ENCODE assay signal across 1 cellular context in genomic region chr1:37477198-37477931, GRCh38.
TF ChIP-seq lines count a peak whose summit lies in the region.

No MANE protein-coding gene starts in this region.

TF ChIP-seq in GM12878, 131 proteins besides CTCF, POLR2A, EP300 and RAD21 (continued from another document):
- TF ChIP-seq, protein P1, sequence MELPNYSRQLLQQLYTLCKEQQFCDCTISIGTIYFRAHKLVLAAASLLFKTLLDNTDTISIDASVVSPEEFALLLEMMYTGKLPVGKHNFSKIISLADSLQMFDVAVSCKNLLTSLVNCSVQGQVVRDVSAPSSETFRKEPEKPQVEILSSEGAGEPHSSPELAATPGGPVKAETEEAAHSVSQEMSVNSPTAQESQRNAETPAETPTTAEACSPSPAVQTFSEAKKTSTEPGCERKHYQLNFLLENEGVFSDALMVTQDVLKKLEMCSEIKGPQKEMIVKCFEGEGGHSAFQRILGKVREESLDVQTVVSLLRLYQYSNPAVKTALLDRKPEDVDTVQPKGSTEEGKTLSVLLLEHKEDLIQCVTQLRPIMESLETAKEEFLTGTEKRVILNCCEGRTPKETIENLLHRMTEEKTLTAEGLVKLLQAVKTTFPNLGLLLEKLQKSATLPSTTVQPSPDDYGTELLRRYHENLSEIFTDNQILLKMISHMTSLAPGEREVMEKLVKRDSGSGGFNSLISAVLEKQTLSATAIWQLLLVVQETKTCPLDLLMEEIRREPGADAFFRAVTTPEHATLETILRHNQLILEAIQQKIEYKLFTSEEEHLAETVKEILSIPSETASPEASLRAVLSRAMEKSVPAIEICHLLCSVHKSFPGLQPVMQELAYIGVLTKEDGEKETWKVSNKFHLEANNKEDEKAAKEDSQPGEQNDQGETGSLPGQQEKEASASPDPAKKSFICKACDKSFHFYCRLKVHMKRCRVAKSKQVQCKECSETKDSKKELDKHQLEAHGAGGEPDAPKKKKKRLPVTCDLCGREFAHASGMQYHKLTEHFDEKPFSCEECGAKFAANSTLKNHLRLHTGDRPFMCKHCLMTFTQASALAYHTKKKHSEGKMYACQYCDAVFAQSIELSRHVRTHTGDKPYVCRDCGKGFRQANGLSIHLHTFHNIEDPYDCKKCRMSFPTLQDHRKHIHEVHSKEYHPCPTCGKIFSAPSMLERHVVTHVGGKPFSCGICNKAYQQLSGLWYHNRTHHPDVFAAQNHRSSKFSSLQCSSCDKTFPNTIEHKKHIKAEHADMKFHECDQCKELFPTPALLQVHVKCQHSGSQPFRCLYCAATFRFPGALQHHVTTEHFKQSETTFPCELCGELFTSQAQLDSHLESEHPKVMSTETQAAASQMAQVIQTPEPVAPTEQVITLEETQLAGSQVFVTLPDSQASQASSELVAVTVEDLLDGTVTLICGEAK (IDR thresholded peaks at IDR 0.05; ENCODE audit: borderline replicate concordance) = peak; percentile 58; the same call in 1 of the 2 replicates
- TF ChIP-seq YY1 (IDR thresholded peaks at IDR 0.05; ENCODE audit: low read depth, low read length) (peak; percentile 79), MTA2 (IDR thresholded peaks at IDR 0.05; ENCODE audit: low read depth) (0 out of 2 replicates have a peak, but pooled peaks have one; percentile 52), MXI1 (IDR thresholded peaks at IDR 0.05; ENCODE audit: low read depth, low read length) (peak; percentile 60; the same call in 1 of the 2 replicates), STAT1 (conservative IDR thresholded peaks at IDR 0.05) (peak; percentile 60; the same call in 1 of the 2 replicates), CBFB (IDR thresholded peaks at IDR 0.05; ENCODE audit: low read depth) (0 out of 2 replicates have a peak, but pooled peaks have one; percentile 34), NR2F1 (conservative IDR thresholded peaks at IDR 0.05) (0 out of 2 replicates have a peak, but pooled peaks have one; percentile 35), PKNOX1 (IDR thresholded peaks at IDR 0.05) (peak; percentile 44; the same call in 1 of the 2 replicates), ZNF217 (IDR thresholded peaks at IDR 0.05) (no peak)
- TF ChIP-seq, protein P2, sequence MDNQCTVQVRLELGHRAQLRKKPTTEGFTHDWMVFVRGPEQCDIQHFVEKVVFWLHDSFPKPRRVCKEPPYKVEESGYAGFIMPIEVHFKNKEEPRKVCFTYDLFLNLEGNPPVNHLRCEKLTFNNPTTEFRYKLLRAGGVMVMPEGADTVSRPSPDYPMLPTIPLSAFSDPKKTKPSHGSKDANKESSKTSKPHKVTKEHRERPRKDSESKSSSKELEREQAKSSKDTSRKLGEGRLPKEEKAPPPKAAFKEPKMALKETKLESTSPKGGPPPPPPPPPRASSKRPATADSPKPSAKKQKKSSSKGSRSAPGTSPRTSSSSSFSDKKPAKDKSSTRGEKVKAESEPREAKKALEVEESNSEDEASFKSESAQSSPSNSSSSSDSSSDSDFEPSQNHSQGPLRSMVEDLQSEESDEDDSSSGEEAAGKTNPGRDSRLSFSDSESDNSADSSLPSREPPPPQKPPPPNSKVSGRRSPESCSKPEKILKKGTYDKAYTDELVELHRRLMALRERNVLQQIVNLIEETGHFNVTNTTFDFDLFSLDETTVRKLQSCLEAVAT (IDR thresholded peaks at IDR 0.05) = 0 out of 2 replicates have a peak, but pooled peaks have one; percentile 13
